12 cellular contexts compared by ENCODE assay signal in genomic region chr11:190546-190945, GRCh38. TPM values are rescaled to one million over a fixed set of nuclear protein-coding genes. Genes with fewer than 3 reads are reported as not detected.
"Had no signal": no experiment of that assay in that cellular context is flagged by ENCODE, and none has a peak within 500 bp of the region (broad histone marks: within the 10 kb centered on the region; RNA-seq: fewer than 3 reads in every experiment).

No MANE protein-coding gene starts in this region.

RNA-seq across cellular contexts. Expression of gene SCGB1C1, which starts 2.3 kb away (rescaled TPM):
- total RNA-seq: activated CD4-positive, alpha-beta memory T cell treated with anti-CD3 and anti-CD28 coated beads for 36 hours; activated CD4-positive, alpha-beta T cell treated with anti-CD3 and anti-CD28 coated beads for 36 hours; adrenal gland; MCF 10A; OCI-LY7; PC-9; Right ventricle myocardium inferior; SK-MEL-5; T-cell; T-helper 17 cell; WTC11 had no signal
- polyA plus RNA-seq: adrenal gland, IgD-negative memory B cell had no signal
